24 cellular contexts compared by ENCODE assay signal in genomic region chr4:22480928-22481327, GRCh38.
"Had no signal": no experiment of that assay in that cellular context is flagged by ENCODE, and none has a peak within 500 bp of the region (broad histone marks: within the 10 kb centered on the region; RNA-seq: fewer than 3 reads in every experiment).

No MANE protein-coding gene starts in this region.

- H3K27ac ChIP-seq: cardiac muscle cell, gastroesophageal sphincter, prostate gland, sigmoid colon had no signal

- H3K27me3 Mint-ChIP-seq: activated CD4-positive, alpha-beta T cell treated with anti-CD3 and anti-CD28 coated beads for 36 hours; activated CD8-positive, alpha-beta memory T cell treated with anti-CD3 and anti-CD28 coated beads, Interleukin-2, amount 10 ng/mL, durations not matched to agents 7 days and 5 days; activated naive CD8-positive, alpha-beta T cell; brain; memory B cell; natural killer cell treated with Interleukin-12 subunit alpha and Interleukin-12 subunit beta and Interleukin-15 and Interleukin-18, amount 100 ng/mL, for 72 hours; stimulated activated naive CD8-positive, alpha-beta T cell treated with anti-CD3 and anti-CD28 coated beads, Interleukin-15, Interleukin-2, amounts not matched to agents 100 ng/mL and 50 ng/mL, for 24 hours had no signal

- DNase-seq: activated CD4-positive, alpha-beta T cell treated with anti-CD3 and anti-CD28 coated beads for 36 hours; activated CD4-positive, CD25-positive, alpha-beta regulatory T cell; activated CD8-positive, alpha-beta memory T cell treated with anti-CD3 and anti-CD28 coated beads, Interleukin-2, amount 10 ng/mL, durations not matched to agents 7 days and 5 days; activated CD8-positive, alpha-beta T cell treated with anti-CD3 and anti-CD28 coated beads, Interleukin-2, amount 10 ng/mL, durations not matched to agents 7 days and 5 days; activated naive CD4-positive, alpha-beta T cell; activated T-cell treated with anti-CD3 and anti-CD28 coated beads, Interleukin-2, amount 50 U/mL, for 48 hours; anterior cingulate cortex; cortex of kidney; left cardiac atrium; sigmoid colon; small intestine; stimulated activated CD4-positive, alpha-beta T cell treated with anti-CD3 and anti-CD28 coated beads, Interleukin-4, amount 100 ng/mL, for 24 hours; substantia nigra; T-helper 2 cell had no signal

- H3K4me3 Mint-ChIP-seq: activated CD4-positive, alpha-beta T cell treated with anti-CD3 and anti-CD28 coated beads for 36 hours; activated CD8-positive, alpha-beta memory T cell treated with anti-CD3 and anti-CD28 coated beads, Interleukin-2, amount 10 ng/mL, durations not matched to agents 7 days and 5 days; activated CD8-positive, alpha-beta T cell treated with anti-CD3 and anti-CD28 coated beads, Interleukin-2, amount 10 ng/mL, durations not matched to agents 7 days and 5 days; activated naive CD8-positive, alpha-beta T cell; brain; memory B cell; natural killer cell treated with Interleukin-12 subunit alpha and Interleukin-12 subunit beta and Interleukin-15 and Interleukin-18, amount 100 ng/mL, for 72 hours; stimulated activated effector memory CD8-positive, alpha-beta T cell treated with anti-CD3 and anti-CD28 coated beads, Interleukin-12 subunit alpha, Interleukin-12 subunit beta, amount 100 ng/mL, for 72 hours; stimulated activated naive CD8-positive, alpha-beta T cell treated with anti-CD3 and anti-CD28 coated beads, Interleukin-15, Interleukin-2, amounts not matched to agents 100 ng/mL and 50 ng/mL, for 24 hours had no signal

- H3K27ac Mint-ChIP-seq: activated CD4-positive, alpha-beta T cell treated with anti-CD3 and anti-CD28 coated beads for 36 hours; activated CD8-positive, alpha-beta memory T cell treated with anti-CD3 and anti-CD28 coated beads, Interleukin-2, amount 10 ng/mL, durations not matched to agents 7 days and 5 days; activated CD8-positive, alpha-beta T cell treated with anti-CD3 and anti-CD28 coated beads, Interleukin-2, amount 10 ng/mL, durations not matched to agents 7 days and 5 days; activated naive CD8-positive, alpha-beta T cell; activated T-helper 2 cell treated with anti-CD3 and anti-CD28 coated beads, Interferon-gamma antibody, Interleukin-2, Interleukin-4, amounts not matched to agents 10 μg/mL and 5 μg/mL and 100 μg/mL, durations not matched to agents 14 hours and 24 hours and 36 hours; memory B cell; natural killer cell treated with Interleukin-12 subunit alpha and Interleukin-12 subunit beta and Interleukin-15 and Interleukin-18, amount 100 ng/mL, for 72 hours; stimulated activated effector memory CD8-positive, alpha-beta T cell treated with anti-CD3 and anti-CD28 coated beads, Interleukin-12 subunit alpha, Interleukin-12 subunit beta, amount 100 ng/mL, for 72 hours; stimulated activated naive CD8-positive, alpha-beta T cell treated with anti-CD3 and anti-CD28 coated beads, Interleukin-15, Interleukin-2, amounts not matched to agents 100 ng/mL and 50 ng/mL, for 24 hours had no signal

- H3K4me1 ChIP-seq: prostate gland had no signal

- H3K4me3 ChIP-seq: cardiac muscle cell, gastroesophageal sphincter, prostate gland, sigmoid colon had no signal

- H3K36me3 Mint-ChIP-seq: activated CD8-positive, alpha-beta memory T cell treated with anti-CD3 and anti-CD28 coated beads, Interleukin-2, amount 10 ng/mL, durations not matched to agents 7 days and 5 days; memory B cell; natural killer cell treated with Interleukin-12 subunit alpha and Interleukin-12 subunit beta and Interleukin-15 and Interleukin-18, amount 100 ng/mL, for 72 hours; stimulated activated effector memory CD8-positive, alpha-beta T cell treated with anti-CD3 and anti-CD28 coated beads, Interleukin-12 subunit alpha, Interleukin-12 subunit beta, amount 100 ng/mL, for 72 hours had no signal

- H3K4me1 Mint-ChIP-seq: memory B cell; stimulated activated effector memory CD8-positive, alpha-beta T cell treated with anti-CD3 and anti-CD28 coated beads, Interleukin-12 subunit alpha, Interleukin-12 subunit beta, amount 100 ng/mL, for 72 hours had no signal

- H3K9me3 ChIP-seq: gastroesophageal sphincter, prostate gland, sigmoid colon had no signal

- H3K27me3 ChIP-seq: cardiac muscle cell, gastroesophageal sphincter, sigmoid colon had no signal

- ATAC-seq: activated CD4-positive, alpha-beta T cell treated with anti-CD3 and anti-CD28 coated beads for 36 hours; activated CD8-positive, alpha-beta memory T cell treated with anti-CD3 and anti-CD28 coated beads, Interleukin-2, amount 10 ng/mL, durations not matched to agents 7 days and 5 days; activated CD8-positive, alpha-beta T cell treated with anti-CD3 and anti-CD28 coated beads, Interleukin-2, amount 10 ng/mL, durations not matched to agents 7 days and 5 days; gastroesophageal sphincter; natural killer cell treated with Interleukin-12 subunit alpha and Interleukin-12 subunit beta and Interleukin-15 and Interleukin-18, amount 100 ng/mL, for 72 hours; stimulated activated effector memory CD8-positive, alpha-beta T cell treated with anti-CD3 and anti-CD28 coated beads, Interleukin-12 subunit alpha, Interleukin-12 subunit beta, amount 100 ng/mL, for 72 hours had no signal

- H3K9me3 Mint-ChIP-seq: activated T-helper 2 cell treated with anti-CD3 and anti-CD28 coated beads, Interferon-gamma antibody, Interleukin-2, Interleukin-4, amounts not matched to agents 10 μg/mL and 5 μg/mL and 100 μg/mL, durations not matched to agents 14 hours and 24 hours and 36 hours; natural killer cell treated with Interleukin-12 subunit alpha and Interleukin-12 subunit beta and Interleukin-15 and Interleukin-18, amount 100 ng/mL, for 72 hours had no signal

- H3K36me3 ChIP-seq: cardiac muscle cell, gastroesophageal sphincter, prostate gland, sigmoid colon had no signal
